Comparison of ENCODE assay signal across 9 cellular contexts in the genomic region with DNA sequence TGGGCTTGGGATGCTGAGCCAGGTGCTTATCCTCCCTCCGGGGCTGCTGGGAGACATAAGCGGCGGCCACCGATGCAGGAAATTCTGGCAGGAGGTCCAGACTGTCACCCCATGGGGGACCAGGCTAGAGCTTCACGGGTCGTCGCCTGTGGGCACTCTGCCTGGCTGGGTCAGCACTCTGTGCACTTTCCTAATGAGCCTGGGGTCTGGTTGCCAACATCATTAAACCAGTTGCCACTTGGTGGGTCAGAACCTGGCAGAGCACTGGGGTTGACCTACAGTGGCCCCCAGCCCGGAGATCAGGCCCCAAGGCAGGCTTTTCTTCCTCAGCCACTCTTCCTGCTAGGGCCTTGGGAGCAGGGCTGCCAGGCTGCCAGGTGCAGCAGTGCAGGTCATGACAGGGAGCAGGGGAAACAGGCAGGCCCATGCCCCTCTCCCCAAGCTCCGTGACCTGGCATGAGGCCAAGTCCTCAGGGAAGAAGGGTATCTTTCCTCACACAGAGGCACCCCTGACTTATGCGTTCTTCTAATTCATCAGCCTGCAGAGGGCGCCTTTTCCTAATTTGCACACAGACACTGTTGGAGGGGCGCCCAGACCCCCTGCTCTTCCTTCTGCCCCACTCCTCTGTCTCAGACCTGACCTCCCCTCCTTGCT.
DNase-seq lines count a peak whose midpoint lies in the region; ATAC-seq, FAIRE-seq and TF ChIP-seq lines count a peak whose summit lies in the region.
"Had no signal": no experiment of that assay in that cellular context is flagged by ENCODE, and none has a peak within 500 bp of the region (broad histone marks: within the 10 kb centered on the region; RNA-seq: fewer than 3 reads in every experiment).

No MANE protein-coding gene starts in this region.

- H3K4me1 Mint-ChIP-seq in stimulated activated naive CD8-positive, alpha-beta T cell treated with anti-CD3 and anti-CD28 coated beads, Interleukin-15, amount 100 ng/mL, for 72 hours = peaks cover 22% of the 10 kb centered on the region

- 53 to 61% (median 60%) methylated on average over 12 of the region's 12 CpGs for WGBS in small intestine, 3 donors

- H3K4me3 ChIP-seq in epithelial cell of proximal tubule (ENCODE audit: low read depth, low read length) = no peak overlapping the region
- H3K4me3 ChIP-seq in upper lobe of right lung = no peak overlapping the region
- no peak overlapping the region for H3K4me3 ChIP-seq in small intestine (ENCODE audit: low read depth in 1 of 2, low read length in 2 of 2)

- H3K27me3 Mint-ChIP-seq in stimulated activated naive CD8-positive, alpha-beta T cell treated with anti-CD3 and anti-CD28 coated beads, Interleukin-15, amount 100 ng/mL, for 72 hours = peaks cover 13% of the 10 kb centered on the region

- no peaks in the 10 kb centered on the region for H3K9me3 Mint-ChIP-seq in stimulated activated naive CD8-positive, alpha-beta T cell treated with anti-CD3 and anti-CD28 coated beads, Interleukin-15, amount 100 ng/mL, for 72 hours

- H3K36me3 ChIP-seq in upper lobe of right lung (no peaks in the 10 kb centered on the region), small intestine (ENCODE audit: control insufficient read depth in 2 of 2, insufficient read depth in 2 of 2, low read length in 2 of 2) (no peaks in the 10 kb centered on the region)

- H3K4me1 ChIP-seq in upper lobe of right lung (no peaks in the 10 kb centered on the region), small intestine (ENCODE audit: control insufficient read depth in 2 of 2, insufficient read depth in 1 of 2, low read depth in 1 of 2, low read length in 1 of 2) (no peaks in the 10 kb centered on the region)

- ATAC-seq in stimulated activated naive CD8-positive, alpha-beta T cell treated with anti-CD3 and anti-CD28 coated beads, Interleukin-15, Interleukin-2, amounts not matched to agents 100 U/mL and 50 U/mL, for 24 hours = no peak
- no peak for ATAC-seq in stimulated activated naive CD8-positive, alpha-beta T cell treated with anti-CD3 and anti-CD28 coated beads, Interleukin-15, amount 100 ng/mL, for 72 hours
- ATAC-seq in upper lobe of right lung (no peak), HG02885 (IDR thresholded peaks at IDR 0.05; ENCODE audit: poor library complexity, unreplicated experiment) (no peak)

- TF ChIP-seq CTCF in epithelial cell of proximal tubule (conservative IDR thresholded peaks at IDR 0.05; ENCODE audit: low read depth, low read length) (peak; percentile 47), upper lobe of right lung (IDR thresholded peaks at IDR 0.05) (peak; percentile 23)

- DNase-seq in stimulated activated naive CD8-positive, alpha-beta T cell treated with anti-CD3 and anti-CD28 coated beads, Interleukin-15, Interleukin-2, amounts not matched to agents 100 U/mL and 50 U/mL, for 24 hours = peak; percentile 25
- DNase-seq in stimulated activated naive CD8-positive, alpha-beta T cell treated with anti-CD3 and anti-CD28 coated beads, Interleukin-15, amount 100 ng/mL, for 72 hours = no peak
- DNase-seq in NCI-H446 treated with DMSO at 0.1 percent for 48 hours (lab: John Stamatoyannopoulos, UW) (peak; percentile 56), epithelial cell of proximal tubule (ENCODE audit: low read depth) (no peak), upper lobe of right lung (peak; percentile 53), small intestine (no peak)
- no peak for DNase-seq in effector CD4-positive, alpha-beta T cell
- DNase-seq: foreskin melanocyte had no signal

- no peak overlapping the region for H3K27ac ChIP-seq in upper lobe of right lung
- no peak overlapping the region for H3K27ac ChIP-seq in small intestine (ENCODE audit: low read depth in 1 of 2, low read length in 1 of 2)

- FAIRE-seq in small intestine (lab: Jason Lieb, UNC) = no peak

- no peaks in the 10 kb centered on the region for H3K27me3 ChIP-seq in upper lobe of right lung
- H3K27me3 ChIP-seq in small intestine (ENCODE audit: control insufficient read depth in 2 of 2, insufficient read depth in 2 of 2, low read length in 2 of 2) = no peaks in the 10 kb centered on the region

- H3K9me3 ChIP-seq in upper lobe of right lung = no peaks in the 10 kb centered on the region
- no peaks in the 10 kb centered on the region for H3K9me3 ChIP-seq in small intestine (ENCODE audit: control insufficient read depth, low read depth)

- H3K27ac Mint-ChIP-seq in stimulated activated naive CD8-positive, alpha-beta T cell treated with anti-CD3 and anti-CD28 coated beads, Interleukin-15, amount 100 ng/mL, for 72 hours = no peak overlapping the region

- no peak overlapping the region for H3K4me3 Mint-ChIP-seq in stimulated activated naive CD8-positive, alpha-beta T cell treated with anti-CD3 and anti-CD28 coated beads, Interleukin-15, amount 100 ng/mL, for 72 hours

- intact Hi-C loops in upper lobe of right lung (cut with DNase I) = no loop called here

Comparison
In these comparisons a context has a peak if more than half of its experiments do, and no peak if none do; other contexts are left out.
1. DNase-seq: peak in stimulated activated naive CD8-positive, alpha-beta T cell treated with anti-CD3 and anti-CD28 coated beads, Interleukin-15, Interleukin-2, amounts not matched to agents 100 U/mL and 50 U/mL, for 24 hours (single experiment), NCI-H446 treated with DMSO at 0.1 percent for 48 hours (single experiment) and upper lobe of right lung (single experiment); none in stimulated activated naive CD8-positive, alpha-beta T cell treated with anti-CD3 and anti-CD28 coated beads, Interleukin-15, amount 100 ng/mL, for 72 hours (0 of 2), epithelial cell of proximal tubule (single experiment), small intestine (single experiment) and effector CD4-positive, alpha-beta T cell (single experiment).